Comparison of ENCODE assay signal across 1 cellular context in genomic region chr7:118185163-118185860, GRCh38.
TF ChIP-seq lines count a peak whose summit lies in the region.

No MANE protein-coding gene starts in this region.

TF ChIP-seq in HCT116, 20 proteins besides CTCF, POLR2A, EP300 and RAD21 (continued from another document):
- TF ChIP-seq ZBTB33 (IDR thresholded peaks at IDR 0.05; ENCODE audit: extremely low read depth, insufficient replicate concordance, low read length) (no peak), ZNF274 (IDR thresholded peaks at IDR 0.05; ENCODE audit: low read depth, low read length) (no peak), SIN3A (IDR thresholded peaks at IDR 0.05; ENCODE audit: low read depth) (no peak), REST (IDR thresholded peaks at IDR 0.05; ENCODE audit: low read depth) (no peak)
TF ChIP-seq in HCT116: peak in this region for 0.
